10 cellular contexts compared by ENCODE assay signal in the genomic region with DNA sequence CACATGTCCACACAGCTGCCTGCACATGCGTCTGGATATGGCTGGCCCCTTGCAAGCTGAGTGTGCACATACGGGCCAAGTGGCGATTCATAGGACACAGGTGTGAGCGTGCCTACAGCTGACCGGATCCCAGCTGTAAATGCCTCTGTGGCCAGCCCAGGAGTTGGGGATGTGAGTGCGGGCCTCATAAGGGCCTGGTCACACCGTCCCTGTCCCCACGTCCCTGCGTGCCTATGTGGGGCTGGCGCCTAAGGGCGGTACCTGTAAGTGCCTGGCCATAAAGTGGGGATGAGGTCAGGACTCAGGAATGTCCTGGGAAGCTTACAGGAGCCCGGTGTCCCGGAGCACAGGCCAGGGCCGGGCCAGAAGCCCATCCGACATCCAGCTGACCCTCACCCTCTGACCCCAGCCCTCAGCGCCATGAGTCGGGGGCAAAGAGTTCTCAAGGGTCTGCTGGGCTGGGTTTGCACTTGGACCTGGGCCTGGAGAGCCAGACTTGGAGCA. TPM values are rescaled to one million over a fixed set of nuclear protein-coding genes. Genes with fewer than 3 reads are reported as not detected.
DNase-seq lines count a peak whose midpoint lies in the region; ATAC-seq, FAIRE-seq and TF ChIP-seq lines count a peak whose summit lies in the region.
"Had no signal": no experiment of that assay in that cellular context is flagged by ENCODE, and none has a peak within 500 bp of the region (broad histone marks: within the 10 kb centered on the region; RNA-seq: fewer than 3 reads in every experiment).

No MANE protein-coding gene starts in this region.

- H4K5ac ChIP-seq in H9 (ENCODE audit: insufficient read length, low read depth, low read length), result no peak overlapping the region

- H3K4me1 Mint-ChIP-seq in H9, result peaks cover 11 to 35% of the 10 kb centered on the region in 2 experiments
- no peaks in the 10 kb centered on the region for H3K4me1 Mint-ChIP-seq in activated T-helper 17 cell treated with anti-CD3 and anti-CD28 coated beads, Interleukin-2, amount 50 U/mL, for 72 hours

- H2BK20ac ChIP-seq in H9 (ENCODE audit: low read depth, low read length, poor library complexity, severe bottlenecking), result no peak overlapping the region

- in situ Hi-C loops in KBM-7 (cut with MboI; ENCODE audit: low pct_unique_long_range_greater_than_20kb, low sequenced_read_pairs), result no loop called here

- no peaks in the 10 kb centered on the region for H3K79me2 ChIP-seq in H9 (ENCODE audit: insufficient read depth, low read length)

- TF ChIP-seq POLR2A in A549 (IDR thresholded peaks at IDR 0.05; ENCODE audit: low read length), result no peak

- H3K23ac ChIP-seq in H9 (ENCODE audit: insufficient read length, low read depth, low read length), result no peak overlapping the region

- peak; percentile 14 to 34; a peak in 4 of 6 replicates for ATAC-seq in A549
- ATAC-seq in activated T-helper 17 cell treated with anti-CD3 and anti-CD28 coated beads, Interleukin-2, amount 50 U/mL, for 72 hours (replicated peaks), result no peak
- ATAC-seq in lower lobe of right lung, result peak; percentile 65 to 82
- ATAC-seq in GM19397 (IDR thresholded peaks at IDR 0.05; ENCODE audit: unreplicated experiment), result no peak

- peak overlapping the region; percentile 22; the same call in 1 of the 2 replicates for H3K14ac ChIP-seq in H9 (ENCODE audit: insufficient read depth, low read length)

- H3K36me3 ChIP-seq in lower lobe of right lung, result peaks cover 4% of the 10 kb centered on the region
- H3K36me3 ChIP-seq: MG63 had no signal

- H4K91ac ChIP-seq in H9 (ENCODE audit: insufficient read length, low read depth, low read length), result no peak overlapping the region

- H3K27me3 ChIP-seq in H9 (ENCODE audit: insufficient read depth, low read length), result no peaks in the 10 kb centered on the region; the same call in 1 of the 2 replicates
- H3K27me3 ChIP-seq in lower lobe of right lung (ENCODE audit: low read depth), result peaks cover 3% of the 10 kb centered on the region
- H3K27me3 ChIP-seq: MG63 had no signal

- H3K4me2 ChIP-seq in A549 (peak overlapping the region; percentile 93), H9 (ENCODE audit: insufficient read depth, insufficient read length, low read length) (peak overlapping the region; percentile 23)

- peak overlapping the region; percentile 39 to 80; a peak in 3 of 5 replicates for H3K4me3 Mint-ChIP-seq in H9
- peak overlapping the region; percentile 95 for H3K4me3 Mint-ChIP-seq in activated T-helper 17 cell treated with anti-CD3 and anti-CD28 coated beads, Interleukin-2, amount 50 U/mL, for 72 hours

- no peak for TF ChIP-seq EP300 in A549 (IDR thresholded peaks at IDR 0.05)

- no peak overlapping the region for H2BK15ac ChIP-seq in H9 (ENCODE audit: low read depth, low read length)

- no peak for TF ChIP-seq CTCF in A549 (IDR thresholded peaks at IDR 0.05)
- TF ChIP-seq CTCF in H9 (conservative IDR thresholded peaks at IDR 0.05), result no peak
- TF ChIP-seq CTCF in lower lobe of right lung (IDR thresholded peaks at IDR 0.05), result no peak

- intact Hi-C loops in lower lobe of right lung (cut with DNase I), result no loop called here

- H3T11ph ChIP-seq in H9 (ENCODE audit: low read length), result no peak overlapping the region

- H3K23me2 ChIP-seq in H9 (ENCODE audit: insufficient read length, low read depth, low read length, poor library complexity, severe bottlenecking), result peaks cover 22% of the 10 kb centered on the region

- H3K4me1 ChIP-seq in A549, result peaks cover 33% of the 10 kb centered on the region
- peaks cover 5% of the 10 kb centered on the region; the same call in 1 of the 2 replicates for H3K4me1 ChIP-seq in H9 (ENCODE audit: insufficient read depth, low read length)
- peaks cover 58% of the 10 kb centered on the region for H3K4me1 ChIP-seq in lower lobe of right lung

- no peaks in the 10 kb centered on the region for H4K20me1 ChIP-seq in H9 (ENCODE audit: control insufficient read depth, insufficient read depth, insufficient read length)

- H3K4me3 ChIP-seq in A549, result no peak overlapping the region
- peak overlapping the region; percentile 73 for H3K4me3 ChIP-seq in lower lobe of right lung
- H3K4me3 ChIP-seq: MG63 had no signal

- no peak overlapping the region for H2AFZ ChIP-seq in H9 (ENCODE audit: low read length)

- no peak overlapping the region for H2BK5ac ChIP-seq in H9 (ENCODE audit: insufficient read length, low read length)

- POLR2A ChIA-PET in A549 (lab: Yijun Ruan, JAX), result interaction anchor here (1.9 kb wide), 1 partner anchor 9 kb away, joined by 8 read pairs; no protein-coding TSS in a partner anchor

- DNase-seq in A549 (ENCODE audit: low read depth in 1 of 2, low spot score in 1 of 2) (no peak), H9 (no peak), lower lobe of right lung (peak; percentile 76), NCI-H2227 (lab: John Stamatoyannopoulos, UW; ENCODE audit: unreplicated experiment) (no peak), KBM-7 (no peak)
- DNase-seq in effector CD8-positive, alpha-beta T cell (lab: John Stamatoyannopoulos, UW), result no peak
- DNase-seq: cortex of kidney had no signal

- H3K9me3 Mint-ChIP-seq in H9, result no peaks in the 10 kb centered on the region
- no peaks in the 10 kb centered on the region for H3K9me3 Mint-ChIP-seq in activated T-helper 17 cell treated with anti-CD3 and anti-CD28 coated beads, Interleukin-2, amount 50 U/mL, for 72 hours

- TF ChIP-seq RAD21 in A549 (conservative IDR thresholded peaks at IDR 0.05 in 1 of 2, IDR thresholded peaks at IDR 0.05 in 1 of 2), result no peak

- H2BK12ac ChIP-seq in H9 (ENCODE audit: insufficient read length, low read depth, low read length), result no peak overlapping the region

- no peak overlapping the region for H2BK120ac ChIP-seq in H9 (ENCODE audit: low read depth, low read length, poor library complexity, severe bottlenecking)

- no peak overlapping the region for H3K56ac ChIP-seq in H9 (ENCODE audit: insufficient read length, low read depth, low read length)

- no peaks in the 10 kb centered on the region for H3K79me1 ChIP-seq in H9 (ENCODE audit: insufficient read depth, low read depth, low read length, poor library complexity, severe bottlenecking)

- no peak overlapping the region for H3K9ac ChIP-seq in H9 (ENCODE audit: extremely low read depth, insufficient read length, low read length)

- no peak overlapping the region for H3K27ac Mint-ChIP-seq in H9
- no peak overlapping the region for H3K27ac Mint-ChIP-seq in activated T-helper 17 cell treated with anti-CD3 and anti-CD28 coated beads, Interleukin-2, amount 50 U/mL, for 72 hours

- peaks cover 0 to 2% (median 0%) of the 10 kb centered on the region in 3 experiments; a peak in 1 of 7 replicates for H3K36me3 Mint-ChIP-seq in H9 (ENCODE audit: insufficient read depth in 1 of 3, low read depth in 3 of 3)
- peaks cover 30% of the 10 kb centered on the region for H3K36me3 Mint-ChIP-seq in activated T-helper 17 cell treated with anti-CD3 and anti-CD28 coated beads, Interleukin-2, amount 50 U/mL, for 72 hours (ENCODE audit: low read depth)

- 57% methylated on average over 6 of the region's 17 CpGs for WGBS in A549 (ENCODE audit: missing lambda C conversion rate)
- no CpG with 5 or more reads among the region's 17 CpGs for WGBS in H9 (ENCODE audit: extremely low coverage, insufficient read length, low lambda C conversion rate)

- no peak overlapping the region for H4K8ac ChIP-seq in H9 (replicated peaks; ENCODE audit: insufficient read length, low read depth, low read length)

- H3K9me3 ChIP-seq in A549 (no peaks in the 10 kb centered on the region), H9 (ENCODE audit: control insufficient read depth, low read depth, low read length) (no peaks in the 10 kb centered on the region), lower lobe of right lung (no peaks in the 10 kb centered on the region)
- H3K9me3 ChIP-seq: MG63 had no signal

- no peak overlapping the region for H3K18ac ChIP-seq in H9 (ENCODE audit: insufficient read length, low read depth, low read length)

- no peak overlapping the region for H3K4ac ChIP-seq in H9 (ENCODE audit: low read depth, low read length)

- H2AK5ac ChIP-seq in H9 (ENCODE audit: insufficient read length, low read length), result no peak overlapping the region

- peaks cover 39% of the 10 kb centered on the region for H3K27me3 Mint-ChIP-seq in H9 (ENCODE audit: low read depth)
- H3K27me3 Mint-ChIP-seq in activated T-helper 17 cell treated with anti-CD3 and anti-CD28 coated beads, Interleukin-2, amount 50 U/mL, for 72 hours, result no peaks in the 10 kb centered on the region

- CTCF ChIA-PET in A549 (lab: Yijun Ruan, JAX), result interaction anchor here (0.9 to 2.7 kb wide), 10 partner anchors 8 to 179 kb away, joined by 3 to 18 read pairs (median 4); no protein-coding TSS in a partner anchor

- H3K27ac ChIP-seq in A549 (peak overlapping the region; percentile 53 to 75; a peak in 3 of 6 replicates), H9 (ENCODE audit: insufficient read length, low read depth, low read length) (no peak overlapping the region), lower lobe of right lung (peak overlapping the region; percentile 81)

- FAIRE-seq in A549 (lab: Jason Lieb, UNC), result no peak

RNA-seq across cellular contexts. Expression of gene ARHGAP45, which starts 1.3 kb away (rescaled TPM):
- polyA plus RNA-seq in A549 (2011; rRNA removed), result 0.48 and 1.2 TPM in 2 replicates
- polyA plus RNA-seq in A549 (2012; cell fraction: cytosol; rRNA removed), result 2.1 and 2.6 TPM in 2 replicates
- polyA plus RNA-seq in A549 (2012; cell fraction: nucleus; rRNA removed), result 7.8 and 8.6 TPM in 2 replicates
- polyA plus RNA-seq in A549 (2017; fragmentation: RNase III; extraction: RNeasy Plus Mini Kit Qiagen cat#74134 plus additional on column Dnase treatment), result 1.5 to 1.9 TPM (median 1.8 TPM) in 3 replicates
- 0.58 and 0.88 TPM in 2 replicates for polyA minus RNA-seq in A549 (2011; rRNA and poly(A)+ RNA removed)
- 35.0 and 39.8 TPM in 2 replicates for total RNA-seq in H9 (2021)
- total RNA-seq in activated T-helper 17 cell treated with anti-CD3 and anti-CD28 coated beads, Interleukin-2, amount 50 U/mL, for 72 hours, result 100 to 1,000 TPM; 211 to 310 TPM
- total RNA-seq in lower lobe of right lung, result 83.5 TPM

RNA-seq across cellular contexts. Expression of gene ABCA7, which starts 25.8 kb away (rescaled TPM):
- polyA plus RNA-seq in A549 (2011; rRNA removed), result 5.0 and 6.6 TPM in 2 replicates
- 7.9 and 9.1 TPM in 2 replicates for polyA plus RNA-seq in A549 (2012; cell fraction: cytosol; rRNA removed)
- polyA plus RNA-seq in A549 (2012; cell fraction: nucleus; rRNA removed), result 53.4 and 59.9 TPM in 2 replicates
- 8.8 to 13.5 TPM (median 12.6 TPM) in 3 replicates for polyA plus RNA-seq in A549 (2017; fragmentation: RNase III; extraction: RNeasy Plus Mini Kit Qiagen cat#74134 plus additional on column Dnase treatment)
- polyA minus RNA-seq in A549 (2011; rRNA and poly(A)+ RNA removed), result 9.6 and 10.5 TPM in 2 replicates
- 28.3 and 34.6 TPM in 2 replicates for total RNA-seq in H9 (2021)
- 10 to 100 TPM; 21.8 to 31.2 TPM for total RNA-seq in activated T-helper 17 cell treated with anti-CD3 and anti-CD28 coated beads, Interleukin-2, amount 50 U/mL, for 72 hours
- total RNA-seq in lower lobe of right lung, result 53.3 TPM

RNA-seq across cellular contexts. Expression of gene POLR2E, which starts 29.5 kb away (rescaled TPM):
- polyA plus RNA-seq in A549 (2011; rRNA removed) (81.0 and 99.6 TPM in 2 replicates), A549 (2017; fragmentation: RNase III; extraction: RNeasy Plus Mini Kit Qiagen cat#74134 plus additional on column Dnase treatment) (170 to 181 TPM (median 172 TPM) in 3 replicates)
- polyA plus RNA-seq in A549 (2012; cell fraction: cytosol; rRNA removed), result 346 and 402 TPM in 2 replicates
- 288 and 337 TPM in 2 replicates for polyA plus RNA-seq in A549 (2012; cell fraction: nucleus; rRNA removed)
- polyA minus RNA-seq in A549 (2011; rRNA and poly(A)+ RNA removed), result 102 and 159 TPM in 2 replicates
- total RNA-seq in H9 (2021) (261 and 272 TPM in 2 replicates), lower lobe of right lung (158 TPM)
- total RNA-seq in activated T-helper 17 cell treated with anti-CD3 and anti-CD28 coated beads, Interleukin-2, amount 50 U/mL, for 72 hours, result 100 to 1,000 TPM; 155 to 248 TPM

RNA-seq across cellular contexts. Expression of gene GPX4, which starts 38.1 kb away (rescaled TPM):
- polyA plus RNA-seq in A549 (2011; rRNA removed), result 223 and 248 TPM in 2 replicates
- 768 and 819 TPM in 2 replicates for polyA plus RNA-seq in A549 (2012; cell fraction: cytosol; rRNA removed)
- 378 and 395 TPM in 2 replicates for polyA plus RNA-seq in A549 (2012; cell fraction: nucleus; rRNA removed)
- polyA plus RNA-seq in A549 (2017; fragmentation: RNase III; extraction: RNeasy Plus Mini Kit Qiagen cat#74134 plus additional on column Dnase treatment), result 370 to 402 TPM (median 394 TPM) in 3 replicates
- polyA minus RNA-seq in A549 (2011; rRNA and poly(A)+ RNA removed), result 180 and 195 TPM in 2 replicates
- total RNA-seq in H9 (2021), result 355 and 363 TPM in 2 replicates
- total RNA-seq in activated T-helper 17 cell treated with anti-CD3 and anti-CD28 coated beads, Interleukin-2, amount 50 U/mL, for 72 hours, result 100 to 1,000 TPM; 110 to 170 TPM
- total RNA-seq in lower lobe of right lung, result 378 TPM

RNA-seq across cellular contexts. Expression of gene CNN2, which starts 39.2 kb away (rescaled TPM):
- polyA plus RNA-seq in A549 (2011; rRNA removed) (31.7 and 32.2 TPM in 2 replicates), A549 (2017; fragmentation: RNase III; extraction: RNeasy Plus Mini Kit Qiagen cat#74134 plus additional on column Dnase treatment) (99.3 to 115 TPM (median 101 TPM) in 3 replicates)
- 102 and 104 TPM in 2 replicates for polyA plus RNA-seq in A549 (2012; cell fraction: cytosol; rRNA removed)
- polyA plus RNA-seq in A549 (2012; cell fraction: nucleus; rRNA removed), result 111 TPM in 2 replicates
- polyA minus RNA-seq in A549 (2011; rRNA and poly(A)+ RNA removed), result 94.3 and 125 TPM in 2 replicates
- total RNA-seq in H9 (2021) (524 and 529 TPM in 2 replicates), lower lobe of right lung (158 TPM)
- total RNA-seq in activated T-helper 17 cell treated with anti-CD3 and anti-CD28 coated beads, Interleukin-2, amount 50 U/mL, for 72 hours, result 100 to 1,000 TPM; 152 to 246 TPM

Comparison
In these comparisons a context has a peak if more than half of its experiments do, and no peak if none do; other contexts are left out.
1. ATAC-seq: peak in A549 (2 of 2) and lower lobe of right lung (2 of 2); none in activated T-helper 17 cell treated with anti-CD3 and anti-CD28 coated beads, Interleukin-2, amount 50 U/mL, for 72 hours (single experiment) and GM19397 (single experiment).